9 cellular contexts compared by ENCODE assay signal in the genomic region with DNA sequence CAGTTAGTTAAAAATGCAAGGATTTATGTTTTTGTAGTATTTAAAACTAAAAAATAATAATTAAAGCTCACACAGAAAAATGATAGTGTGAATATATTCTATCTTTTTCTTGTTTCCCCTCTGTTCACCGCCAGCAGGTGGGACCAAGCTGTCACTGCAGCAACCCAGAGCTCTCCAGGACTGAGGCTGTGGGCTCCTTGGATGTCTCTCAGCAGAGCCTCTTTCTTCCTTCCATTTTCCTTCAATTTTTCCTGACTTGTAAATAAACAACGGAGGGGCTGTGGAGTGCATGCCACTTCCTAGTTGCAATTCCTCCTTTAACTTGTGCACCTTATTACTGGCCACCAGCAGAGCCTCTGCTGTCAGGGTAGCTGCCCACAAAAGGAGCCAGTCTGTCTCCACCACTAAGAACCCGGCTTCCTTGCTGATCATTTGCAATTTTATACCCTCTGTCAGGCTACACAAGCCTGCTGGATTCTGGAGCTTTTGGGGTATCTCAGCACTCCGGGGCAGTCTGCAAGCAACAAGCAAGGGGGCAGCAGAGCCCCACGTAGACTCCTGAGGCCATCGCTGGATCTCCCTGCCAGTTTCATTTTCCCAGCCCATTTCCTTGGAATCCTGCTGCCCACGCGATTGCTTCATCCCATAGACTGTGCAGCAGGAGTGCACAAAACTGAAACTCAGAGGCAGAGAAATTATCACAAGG.
DNase-seq lines count a peak whose midpoint lies in the region; ATAC-seq and TF ChIP-seq lines count a peak whose summit lies in the region.
"Had no signal": no experiment of that assay in that cellular context is flagged by ENCODE, and none has a peak within 500 bp of the region (broad histone marks: within the 10 kb centered on the region; RNA-seq: fewer than 3 reads in every experiment).

No MANE protein-coding gene starts in this region.

- H3F3A ChIP-seq in MM.1S (ENCODE audit: insufficient read depth, low read length), result no peaks in the 10 kb centered on the region

- peak; percentile 13 for DNase-seq in AG10803 (ENCODE audit: low read depth)
- peak; percentile 26 for DNase-seq in MM.1S
- peak in 30 of 58 donors; percentile 0 to 36 (median 7) for DNase-seq in anterior cingulate cortex (lab: John Stamatoyannopoulos, UW)
- DNase-seq in stromal cell of bone marrow (ENCODE audit: low read depth), result peak; percentile 56
- no peak for DNase-seq in activated naive CD4-positive, alpha-beta T cell (lab: John Stamatoyannopoulos, UW)
- no peak for DNase-seq in activated CD4-positive, alpha-beta T cell treated with anti-CD3 and anti-CD28 coated beads, Interleukin-2, amount 50 U/mL, for 48 hours

- no peaks in the 10 kb centered on the region for H4K20me1 ChIP-seq in MM.1S (ENCODE audit: insufficient read depth, low read length)

- H3K4me3 ChIP-seq in AG10803 (ENCODE audit: low read length), result peak overlapping the region; percentile 16
- H3K4me3 ChIP-seq in MM.1S (ENCODE audit: low read length), result peak overlapping the region; percentile 29; the same call in 1 of the 2 replicates
- no peak overlapping the region for H3K4me3 ChIP-seq in iPS-15b (ENCODE audit: low read depth, low read length)

- H3K9ac ChIP-seq in MM.1S (ENCODE audit: low read length), result no peak overlapping the region
- H3K9ac ChIP-seq in iPS-15b (ENCODE audit: low read depth, low read length), result peak overlapping the region; percentile 40

- TF ChIP-seq CTCF in AG10803 (conservative IDR thresholded peaks at IDR 0.05; ENCODE audit: low read length) (peak; percentile 31), MM.1S (IDR thresholded peaks at IDR 0.05; ENCODE audit: low read length) (peak; percentile 60)

- H3K4me1 ChIP-seq in MM.1S (ENCODE audit: low read length) (no peaks in the 10 kb centered on the region), iPS-15b (ENCODE audit: control insufficient read depth, insufficient read depth, low read length) (peaks cover 4% of the 10 kb centered on the region)
- H3K4me1 ChIP-seq: uterus had no signal

- no peaks in the 10 kb centered on the region for H3K9me3 ChIP-seq in MM.1S (replicated peaks; ENCODE audit: insufficient read depth, low read length)
- no peaks in the 10 kb centered on the region for H3K9me3 ChIP-seq in iPS-15b (ENCODE audit: control insufficient read depth, insufficient read depth, low read length)
- H3K9me3 ChIP-seq: uterus had no signal

- peak overlapping the region; percentile 30; the same call in 1 of the 2 replicates for H3K4me2 ChIP-seq in MM.1S (ENCODE audit: low read depth, low read length)

- no peak for ATAC-seq in GM21526 (IDR thresholded peaks at IDR 0.05; ENCODE audit: low FRiP score, unreplicated experiment)

- no peak overlapping the region for H3K27ac ChIP-seq in MM.1S (ENCODE audit: low read length)
- H3K27ac ChIP-seq: uterus had no signal

- no peaks in the 10 kb centered on the region for H3K79me2 ChIP-seq in MM.1S (ENCODE audit: low read length)

- H2AFZ ChIP-seq in MM.1S (ENCODE audit: low read length), result peak overlapping the region; percentile 20; the same call in 1 of the 2 replicates

- H3K36me3 ChIP-seq in MM.1S (replicated peaks; ENCODE audit: insufficient read depth, low read length), result no peaks in the 10 kb centered on the region
- H3K36me3 ChIP-seq in iPS-15b (ENCODE audit: control insufficient read depth, insufficient read depth, low read length), result no peaks in the 10 kb centered on the region
- H3K36me3 ChIP-seq: uterus had no signal

- H3K27me3 ChIP-seq in MM.1S (replicated peaks; ENCODE audit: insufficient read depth, low read length), result no peaks in the 10 kb centered on the region
- no peaks in the 10 kb centered on the region for H3K27me3 ChIP-seq in iPS-15b (ENCODE audit: control insufficient read depth, insufficient read depth, low read length)
- H3K27me3 ChIP-seq: uterus had no signal

- no peaks in the 10 kb centered on the region for H3K9me2 ChIP-seq in MM.1S (replicated peaks; ENCODE audit: insufficient read depth, low read length)

Comparison
In these comparisons a context has a peak if more than half of its experiments do, and no peak if none do; other contexts are left out.
1. DNase-seq: peak in AG10803 (single experiment), MM.1S (single experiment), anterior cingulate cortex (30 of 58) and stromal cell of bone marrow (single experiment); none in activated naive CD4-positive, alpha-beta T cell (0 of 4) and activated CD4-positive, alpha-beta T cell treated with anti-CD3 and anti-CD28 coated beads, Interleukin-2, amount 50 U/mL, for 48 hours (0 of 2).